Comparison of ENCODE assay signal across 10 cellular contexts in genomic region chr6:129644567-129645015, GRCh38.
DNase-seq lines count a peak whose midpoint lies in the region; ATAC-seq and TF ChIP-seq lines count a peak whose summit lies in the region.
"Had no signal": no experiment of that assay in that cellular context is flagged by ENCODE, and none has a peak within 500 bp of the region (broad histone marks: within the 10 kb centered on the region; RNA-seq: fewer than 3 reads in every experiment).

No MANE protein-coding gene starts in this region.

- peaks cover 58% of the 10 kb centered on the region for H3K36me3 Mint-ChIP-seq in dendritic cell treated with granulocyte-macrophage colony-stimulating factor and Interleukin-4, amounts not matched to agents 40 ng/mL and 50 ng/mL, for 4 days (ENCODE audit: low read depth)
- H3K36me3 Mint-ChIP-seq in mesothelial cell of epicardium (no peaks in the 10 kb centered on the region), immature natural killer cell (peaks cover 4 to 9% (median 5%) of the 10 kb centered on the region in 3 donors)

- H3K4me3 ChIP-seq in AG10803 (ENCODE audit: low read length), result no peak overlapping the region

- no peaks in the 10 kb centered on the region for H3K9me3 Mint-ChIP-seq in dendritic cell treated with granulocyte-macrophage colony-stimulating factor and Interleukin-4, amounts not matched to agents 40 ng/mL and 50 ng/mL, for 4 days
- H3K9me3 Mint-ChIP-seq in mesothelial cell of epicardium (no peaks in the 10 kb centered on the region), immature natural killer cell (no peaks in the 10 kb centered on the region)
- H3K9me3 Mint-ChIP-seq: stimulated activated naive CD8-positive, alpha-beta T cell treated with anti-CD3 and anti-CD28 coated beads, Interleukin-15, Interleukin-2, amounts not matched to agents 100 ng/mL and 50 ng/mL, for 24 hours had no signal

- no peak overlapping the region for H3K4me3 Mint-ChIP-seq in dendritic cell treated with granulocyte-macrophage colony-stimulating factor and Interleukin-4, amounts not matched to agents 40 ng/mL and 50 ng/mL, for 4 days
- H3K4me3 Mint-ChIP-seq in mesothelial cell of epicardium, result no peak overlapping the region
- H3K4me3 Mint-ChIP-seq in immature natural killer cell, result no peak overlapping the region
- H3K4me3 Mint-ChIP-seq: stimulated activated naive CD8-positive, alpha-beta T cell treated with anti-CD3 and anti-CD28 coated beads, Interleukin-15, Interleukin-2, amounts not matched to agents 100 ng/mL and 50 ng/mL, for 24 hours had no signal

- H3K4me1 Mint-ChIP-seq in dendritic cell treated with granulocyte-macrophage colony-stimulating factor and Interleukin-4, amounts not matched to agents 40 ng/mL and 50 ng/mL, for 4 days (ENCODE audit: low read depth), result peaks cover 37% of the 10 kb centered on the region
- H3K4me1 Mint-ChIP-seq in mesothelial cell of epicardium (peaks cover 57% of the 10 kb centered on the region), immature natural killer cell (peaks cover 4 to 6% of the 10 kb centered on the region in 2 donors)

- intact Hi-C loops in dendritic cell treated with granulocyte-macrophage colony-stimulating factor and Interleukin-4, amounts not matched to agents 40 ng/mL and 50 ng/mL, for 4 days (cut with micrococcal nuclease), result loop anchor here (5.0 kb wide), 1 partner anchor 63 kb away; no protein-coding TSS in a partner anchor

- peak overlapping the region; percentile 69 for H3K27ac Mint-ChIP-seq in dendritic cell treated with granulocyte-macrophage colony-stimulating factor and Interleukin-4, amounts not matched to agents 40 ng/mL and 50 ng/mL, for 4 days
- H3K27ac Mint-ChIP-seq in mesothelial cell of epicardium (peak overlapping the region; percentile 93), immature natural killer cell (no peak overlapping the region)
- H3K27ac Mint-ChIP-seq: stimulated activated naive CD8-positive, alpha-beta T cell treated with anti-CD3 and anti-CD28 coated beads, Interleukin-15, Interleukin-2, amounts not matched to agents 100 ng/mL and 50 ng/mL, for 24 hours had no signal

- no peak for TF ChIP-seq CTCF in AG10803 (conservative IDR thresholded peaks at IDR 0.05; ENCODE audit: low read length)
- TF ChIP-seq CTCF in mesothelial cell of epicardium (IDR thresholded peaks at IDR 0.05; ENCODE audit: unreplicated experiment), result no peak

- DNase-seq in AG10803 (ENCODE audit: low read depth), result peak; percentile 78
- DNase-seq in NCI-H146 (lab: John Stamatoyannopoulos, UW), result peak; percentile 79
- DNase-seq in mesothelial cell of epicardium (ENCODE audit: low spot score in 2 of 2, unreplicated experiment in 2 of 2), result no peak
- no peak for DNase-seq in NCI-H510A treated with DMSO at 0.1 percent for 48 hours (lab: John Stamatoyannopoulos, UW)
- DNase-seq in activated effector memory CD4-positive, alpha-beta T cell treated with Interleukin-2 at 50 U/mL for 16 hours, result no peak
- no peak for DNase-seq in immature natural killer cell
- DNase-seq: effector CD8-positive, alpha-beta T cell had no signal

- no peaks in the 10 kb centered on the region for H3K27me3 Mint-ChIP-seq in dendritic cell treated with granulocyte-macrophage colony-stimulating factor and Interleukin-4, amounts not matched to agents 40 ng/mL and 50 ng/mL, for 4 days
- no peaks in the 10 kb centered on the region for H3K27me3 Mint-ChIP-seq in mesothelial cell of epicardium (ENCODE audit: low read depth)
- H3K27me3 Mint-ChIP-seq in immature natural killer cell (ENCODE audit: low read depth in 3 of 3), result peaks cover 0 to 2% (median 0%) of the 10 kb centered on the region in 3 donors
- H3K27me3 Mint-ChIP-seq: stimulated activated naive CD8-positive, alpha-beta T cell treated with anti-CD3 and anti-CD28 coated beads, Interleukin-15, Interleukin-2, amounts not matched to agents 100 ng/mL and 50 ng/mL, for 24 hours had no signal

- no peak for ATAC-seq in HG03432 (IDR thresholded peaks at IDR 0.05; ENCODE audit: unreplicated experiment)

Comparison
In these comparisons a context has a peak if more than half of its experiments do, and no peak if none do; other contexts are left out.
1. DNase-seq: peak in AG10803 (single experiment) and NCI-H146 (single experiment); none in mesothelial cell of epicardium (0 of 2), NCI-H510A treated with DMSO at 0.1 percent for 48 hours (single experiment), activated effector memory CD4-positive, alpha-beta T cell treated with Interleukin-2 at 50 U/mL for 16 hours (single experiment) and immature natural killer cell (0 of 3).
2. H3K27ac Mint-ChIP-seq: peak in dendritic cell treated with granulocyte-macrophage colony-stimulating factor and Interleukin-4, amounts not matched to agents 40 ng/mL and 50 ng/mL, for 4 days (single experiment) and mesothelial cell of epicardium (single experiment); none in immature natural killer cell (0 of 6).